In genomic region chr6:13352165-13352564, GRCh38 we compare ENCODE assay signal across 8 cellular contexts.
"Had no signal": no experiment of that assay in that cellular context is flagged by ENCODE, and none has a peak within 500 bp of the region (broad histone marks: within the 10 kb centered on the region; RNA-seq: fewer than 3 reads in every experiment).

No MANE protein-coding gene starts in this region.

- H3K27ac ChIP-seq: GM23248 had no signal

- H3K4me3 Mint-ChIP-seq: HFFc6 had no signal

- H3K9ac ChIP-seq: GM23248 had no signal

- H3K36me3 ChIP-seq: HAP-1 had no signal

- H3K27ac Mint-ChIP-seq: HFFc6 had no signal

- ATAC-seq: HCT116 had no signal

- H2AFZ ChIP-seq: GM23248 had no signal

- FAIRE-seq: HTR-8/SVneo had no signal

- DNase-seq: GM23248, GOT3, H7, HFFc6, KBM-7 had no signal

- H3K4me3 ChIP-seq: GM23248, HAP-1 had no signal

- H3K9me3 ChIP-seq: HAP-1 had no signal

- H3K9me3 Mint-ChIP-seq: HFFc6 had no signal
